Comparison of ENCODE assay signal across 1 cellular context in genomic region chr16:56849690-56850680, GRCh38.
TF ChIP-seq lines count a peak whose summit lies in the region.

No MANE protein-coding gene starts in this region.

TF ChIP-seq in HepG2, 621 proteins besides CTCF, POLR2A, EP300 and RAD21 (continued from another document):
- TF ChIP-seq SMYD3 (CRISPR knock-in tag; IDR thresholded peaks at IDR 0.05) (0 out of 2 replicates have a peak, but pooled peaks have one; percentile 52), KLF16 (CRISPR knock-in tag; IDR thresholded peaks at IDR 0.05) (0 out of 4 replicates have a peak, but pooled peaks of 1 of the 2 experiments have one; percentile 14), ZNF501 (CRISPR knock-in tag; IDR thresholded peaks at IDR 0.05) (peak; percentile 47; the same call in 1 of the 2 replicates), HDAC6 (IDR thresholded peaks at IDR 0.05; ENCODE audit: low read depth, low read length) (no peak), RFX3 (CRISPR knock-in tag; IDR thresholded peaks at IDR 0.05) (no peak), GABPA (IDR thresholded peaks at IDR 0.05; ENCODE audit: low read depth, low read length) (no peak), GABPA (CRISPR knock-in tag; IDR thresholded peaks at IDR 0.05; ENCODE audit: low read depth) (peak; percentile 45; the same call in 1 of the 2 replicates), CAMTA2 (CRISPR knock-in tag; IDR thresholded peaks at IDR 0.05; ENCODE audit: borderline replicate concordance) (no peak), ZBTB10 (CRISPR knock-in tag; IDR thresholded peaks at IDR 0.05; ENCODE audit: borderline replicate concordance) (no peak), PRMT3 (CRISPR knock-in tag; IDR thresholded peaks at IDR 0.05; ENCODE audit: borderline replicate concordance, low read depth) (no peak), ZC3H13 (CRISPR knock-in tag; IDR thresholded peaks at IDR 0.05) (no peak; the same call in 1 of the 2 replicates), ZNF343 (CRISPR knock-in tag; IDR thresholded peaks at IDR 0.05) (no peak), ZNF124 (CRISPR knock-in tag; IDR thresholded peaks at IDR 0.05) (no peak), DNMT1 (CRISPR knock-in tag; IDR thresholded peaks at IDR 0.05) (no peak), BRD4 (CRISPR knock-in tag; IDR thresholded peaks at IDR 0.05) (no peak), ZMYM2 (CRISPR knock-in tag; IDR thresholded peaks at IDR 0.05) (no peak), TSC22D2 (CRISPR knock-in tag; IDR thresholded peaks at IDR 0.05; ENCODE audit: borderline replicate concordance) (no peak), ELK4 (CRISPR knock-in tag; IDR thresholded peaks at IDR 0.05; ENCODE audit: borderline replicate concordance) (no peak), KAT2B (IDR thresholded peaks at IDR 0.05; ENCODE audit: borderline replicate concordance, low read depth, low read length) (no peak), MXD4 (CRISPR knock-in tag; IDR thresholded peaks at IDR 0.05) (no peak), SP1 (IDR thresholded peaks at IDR 0.05) (no peak), SP1 (CRISPR knock-in tag; IDR thresholded peaks at IDR 0.05) (no peak), MED1 (CRISPR knock-in tag; IDR thresholded peaks at IDR 0.05) (peak; percentile 89), ZNF121 (CRISPR knock-in tag; IDR thresholded peaks at IDR 0.05) (no peak), ZNF280B (CRISPR knock-in tag; IDR thresholded peaks at IDR 0.05; ENCODE audit: borderline replicate concordance) (no peak), PLSCR1 (CRISPR knock-in tag; IDR thresholded peaks at IDR 0.05; ENCODE audit: borderline replicate concordance) (no peak), MBD4 (IDR thresholded peaks at IDR 0.05; ENCODE audit: borderline replicate concordance, low read length) (peak; percentile 57; the same call in 1 of the 2 replicates), SMC3 (IDR thresholded peaks at IDR 0.05; ENCODE audit: low read length) (no peak; the same call in 1 of the 2 replicates), ZNF558 (CRISPR knock-in tag; IDR thresholded peaks at IDR 0.05; ENCODE audit: borderline replicate concordance) (no peak; the same call in 1 of the 2 replicates), ZNF225 (CRISPR knock-in tag; IDR thresholded peaks at IDR 0.05) (no peak), PLRG1 (conservative IDR thresholded peaks at IDR 0.05) (no peak), ZNF878 (CRISPR knock-in tag; IDR thresholded peaks at IDR 0.05) (peak; percentile 34; the same call in 1 of the 2 replicates), NFKBIZ (CRISPR knock-in tag; IDR thresholded peaks at IDR 0.05) (no peak), ZSCAN25 (CRISPR knock-in tag; IDR thresholded peaks at IDR 0.05) (no peak; the same call in 1 of the 2 replicates), NR2C2 (CRISPR knock-in tag; IDR thresholded peaks at IDR 0.05; ENCODE audit: borderline replicate concordance) (no peak), SNAPC2 (CRISPR knock-in tag; IDR thresholded peaks at IDR 0.05) (no peak), NCOA5 (CRISPR knock-in tag; IDR thresholded peaks at IDR 0.05) (no peak), CREB1 (IDR thresholded peaks at IDR 0.05) (no peak), CREB1 (CRISPR knock-in tag; IDR thresholded peaks at IDR 0.05) (peak; percentile 38; the same call in 1 of the 2 replicates), CHD4 (IDR thresholded peaks at IDR 0.05; ENCODE audit: borderline replicate concordance, low read length) (no peak), ZNF549 (CRISPR knock-in tag; IDR thresholded peaks at IDR 0.05) (no peak), HNRNPH1 (optimal IDR thresholded peaks at IDR 0.05; ENCODE audit: low read depth, low read length) (no peak)
